ENCODE assay signal across 11 cellular contexts in genomic region chr10:93406367-93407145, GRCh38.
DNase-seq lines count a peak whose midpoint lies in the region; ATAC-seq and TF ChIP-seq lines count a peak whose summit lies in the region.
"Had no signal": no experiment of that assay in that cellular context is flagged by ENCODE, and none has a peak within 500 bp of the region (broad histone marks: within the 10 kb centered on the region; RNA-seq: fewer than 3 reads in every experiment).

No MANE protein-coding gene starts in this region.

- H3K4me3 ChIP-seq in thymus (ENCODE audit: low read length): no peak overlapping the region
- H3K4me3 ChIP-seq: testis had no signal

- no peak overlapping the region for H3K4me3 Mint-ChIP-seq in chondrocyte (ENCODE audit: unreplicated experiment)
- H3K4me3 Mint-ChIP-seq in effector memory CD8-positive, alpha-beta T cell: no peak overlapping the region

- ATAC-seq in activated naive CD4-positive, alpha-beta T cell treated with anti-CD3 and anti-CD28 coated beads, Interleukin-2, amount 50 U/mL, for 72 hours: no peak
- ATAC-seq in effector memory CD8-positive, alpha-beta T cell (replicated peaks): no peak

- 87% methylated on average over 11 of the region's 11 CpGs for WGBS in thymus

- H3K27me3 ChIP-seq in thymus (ENCODE audit: control insufficient read depth, insufficient read depth): no peaks in the 10 kb centered on the region
- H3K27me3 ChIP-seq: testis had no signal

- no peaks in the 10 kb centered on the region for H3K9me3 Mint-ChIP-seq in activated naive CD4-positive, alpha-beta T cell treated with anti-CD3 and anti-CD28 coated beads, Interleukin-2, amount 50 U/mL, for 72 hours
- no peaks in the 10 kb centered on the region for H3K9me3 Mint-ChIP-seq in chondrocyte (ENCODE audit: low read depth)
- no peaks in the 10 kb centered on the region for H3K9me3 Mint-ChIP-seq in effector memory CD8-positive, alpha-beta T cell

- no peaks in the 10 kb centered on the region for H3K9me3 ChIP-seq in thymus (ENCODE audit: control insufficient read depth)
- H3K9me3 ChIP-seq: testis had no signal

- peaks cover 35 to 50% of the 10 kb centered on the region in 2 donors for H3K36me3 Mint-ChIP-seq in activated naive CD4-positive, alpha-beta T cell treated with anti-CD3 and anti-CD28 coated beads, Interleukin-2, amount 50 U/mL, for 72 hours
- peaks cover 57% of the 10 kb centered on the region for H3K36me3 Mint-ChIP-seq in chondrocyte (ENCODE audit: low read depth)
- H3K36me3 Mint-ChIP-seq in effector memory CD8-positive, alpha-beta T cell (ENCODE audit: insufficient read depth): peaks cover 2% of the 10 kb centered on the region

- no peak for DNase-seq in activated naive CD4-positive, alpha-beta T cell treated with anti-CD3 and anti-CD28 coated beads, Interleukin-2, amount 50 U/mL, for 72 hours (ENCODE audit: low spot score in 2 of 2)
- DNase-seq in activated naive CD4-positive, alpha-beta T cell (lab: John Stamatoyannopoulos, UW): no peak
- DNase-seq in chondrocyte (ENCODE audit: low spot score): no peak
- peak; percentile 69 for DNase-seq in iris pigment epithelial cell (ENCODE audit: low read depth)
- no peak for DNase-seq in effector memory CD8-positive, alpha-beta T cell
- no peak for DNase-seq in NOMO-1 (lab: John Stamatoyannopoulos, UW; ENCODE audit: unreplicated experiment in 2 of 2)
- no peak for DNase-seq in putamen (ENCODE audit: low spot score)
- DNase-seq: MV-4-11; stimulated activated CD4-positive, alpha-beta T cell treated with anti-CD3 and anti-CD28 coated beads, Interleukin-15, amount 100 ng/mL, for 24 hours; testis had no signal

- H3K27ac ChIP-seq in thymus (ENCODE audit: low read depth): peak overlapping the region; percentile 54
- H3K27ac ChIP-seq: testis had no signal

- no peaks in the 10 kb centered on the region for H3K27me3 Mint-ChIP-seq in chondrocyte (ENCODE audit: low read depth)
- peaks cover 0 to 9% of the 10 kb centered on the region in 2 donors for H3K27me3 Mint-ChIP-seq in effector memory CD8-positive, alpha-beta T cell

- peaks cover 40% of the 10 kb centered on the region for H3K4me1 Mint-ChIP-seq in chondrocyte (ENCODE audit: low read depth)
- no peaks in the 10 kb centered on the region for H3K4me1 Mint-ChIP-seq in effector memory CD8-positive, alpha-beta T cell (ENCODE audit: low read depth in 2 of 2)

- H3K27ac Mint-ChIP-seq in activated naive CD4-positive, alpha-beta T cell treated with anti-CD3 and anti-CD28 coated beads, Interleukin-2, amount 50 U/mL, for 72 hours: peak overlapping the region; percentile 17 to 51
- H3K27ac Mint-ChIP-seq in chondrocyte (ENCODE audit: unreplicated experiment): peak overlapping the region; percentile 76
- H3K27ac Mint-ChIP-seq in effector memory CD8-positive, alpha-beta T cell: no peak overlapping the region

- no peak for TF ChIP-seq CTCF in chondrocyte (IDR thresholded peaks at IDR 0.05)

- H3K4me1 ChIP-seq in thymus (ENCODE audit: control insufficient read depth, insufficient read depth, low read length): no peaks in the 10 kb centered on the region
- H3K4me1 ChIP-seq: testis had no signal

- H3K36me3 ChIP-seq in thymus (ENCODE audit: control insufficient read depth, insufficient read depth): no peaks in the 10 kb centered on the region

Comparison
In these comparisons a context has a peak if more than half of its experiments do, and no peak if none do; other contexts are left out.
1. H3K27ac Mint-ChIP-seq: peak in activated naive CD4-positive, alpha-beta T cell treated with anti-CD3 and anti-CD28 coated beads, Interleukin-2, amount 50 U/mL, for 72 hours (2 of 2) and chondrocyte (single experiment); none in effector memory CD8-positive, alpha-beta T cell (0 of 2).